ENCODE assay signal across 1 cellular context in genomic region chr11:28110108-28110838, GRCh38.
TF ChIP-seq lines count a peak whose summit lies in the region.

No MANE protein-coding gene starts in this region.

TF ChIP-seq in HEK293, 187 proteins besides CTCF, POLR2A, EP300 and RAD21 (continued from another document and continues in another):
- peak; percentile 61 for TF ChIP-seq PRDM10 (tag by site-specific recombination; IDR thresholded peaks at IDR 0.05)
- TF ChIP-seq YY1 (tag by site-specific recombination; IDR thresholded peaks at IDR 0.05): peak; percentile 77; the same call in 1 of the 2 replicates
- no peak for TF ChIP-seq ZNF514 (tag by site-specific recombination; IDR thresholded peaks at IDR 0.05)
- TF ChIP-seq KLF1 (tag by site-specific recombination; IDR thresholded peaks at IDR 0.05): peak; percentile 38; the same call in 1 of the 2 replicates
- no peak for TF ChIP-seq ZNF214 (tag by site-specific recombination; IDR thresholded peaks at IDR 0.05; ENCODE audit: borderline replicate concordance)
- TF ChIP-seq ZBTB17 (tag by site-specific recombination; IDR thresholded peaks at IDR 0.05): peak; percentile 47
- 0 out of 2 replicates have a peak, but pooled peaks have one; percentile 23 for TF ChIP-seq ZBTB8A (tag by site-specific recombination; IDR thresholded peaks at IDR 0.05)
- TF ChIP-seq ZNF561 (tag by site-specific recombination; IDR thresholded peaks at IDR 0.05; ENCODE audit: borderline replicate concordance): peak; percentile 75
- TF ChIP-seq ZNF777 (tag by site-specific recombination; IDR thresholded peaks at IDR 0.05; ENCODE audit: borderline replicate concordance): peak; percentile 74; the same call in 1 of the 2 replicates
- TF ChIP-seq ZSCAN23 (tag by site-specific recombination; IDR thresholded peaks at IDR 0.05): 0 out of 2 replicates have a peak, but pooled peaks have one; percentile 63
- TF ChIP-seq ZBTB49 (tag by site-specific recombination; IDR thresholded peaks at IDR 0.05; ENCODE audit: low read depth): no peak
- TF ChIP-seq PRDM4 (tag by site-specific recombination; IDR thresholded peaks at IDR 0.05): peak; percentile 28; the same call in 1 of the 2 replicates
- TF ChIP-seq YY2 (tag by site-specific recombination; IDR thresholded peaks at IDR 0.05): peak; percentile 88
- TF ChIP-seq ZNF658 (tag by site-specific recombination; IDR thresholded peaks at IDR 0.05): no peak
- no peak for TF ChIP-seq RBAK (tag by site-specific recombination; IDR thresholded peaks at IDR 0.05)
- peak; percentile 63; the same call in 1 of the 2 replicates for TF ChIP-seq ZNF391 (tag by site-specific recombination; IDR thresholded peaks at IDR 0.05; ENCODE audit: borderline replicate concordance, low read depth)
- no peak for TF ChIP-seq BCL11A (tag by site-specific recombination; IDR thresholded peaks at IDR 0.05; ENCODE audit: low read depth)
- peak; percentile 48; the same call in 1 of the 2 replicates for TF ChIP-seq ZNF146 (tag by site-specific recombination; IDR thresholded peaks at IDR 0.05)
- TF ChIP-seq PRDM2 (tag by site-specific recombination; IDR thresholded peaks at IDR 0.05; ENCODE audit: borderline replicate concordance): 0 out of 2 replicates have a peak, but pooled peaks have one; percentile 57
- TF ChIP-seq INSM2 (tag by site-specific recombination; IDR thresholded peaks at IDR 0.05): peak; percentile 37; the same call in 1 of the 2 replicates
- peak; percentile 74; the same call in 1 of the 2 replicates for TF ChIP-seq ZFP37 (tag by site-specific recombination; IDR thresholded peaks at IDR 0.05)
- TF ChIP-seq ZNF692 (tag by site-specific recombination; IDR thresholded peaks at IDR 0.05): peak; percentile 58
- peak; percentile 79 for TF ChIP-seq ZNF518A (tag by site-specific recombination; conservative IDR thresholded peaks at IDR 0.05; ENCODE audit: low read depth)
- no peak; the same call in 1 of the 2 replicates for TF ChIP-seq FEZF1 (tag by site-specific recombination; IDR thresholded peaks at IDR 0.05)
- TF ChIP-seq PRDM6 (tag by site-specific recombination; IDR thresholded peaks at IDR 0.05): no peak
- TF ChIP-seq ZNF335 (tag by site-specific recombination; conservative IDR thresholded peaks at IDR 0.05): peak; percentile 61
